In genomic region chr9:121463026-121463827, GRCh38 we compare ENCODE assay signal across 8 cellular contexts. TPM values are rescaled to one million over a fixed set of nuclear protein-coding genes. Genes with fewer than 3 reads are reported as not detected.
DNase-seq lines count a peak whose midpoint lies in the region; ATAC-seq, FAIRE-seq and TF ChIP-seq lines count a peak whose summit lies in the region.

No MANE protein-coding gene starts in this region.

- H3K9me2 ChIP-seq in Karpas-422 (replicated peaks; ENCODE audit: insufficient read depth, low read length): no peaks in the 10 kb centered on the region

- H3K4me2 ChIP-seq in Karpas-422 (ENCODE audit: low read depth, low read length, poor library complexity, severe bottlenecking) (no peak overlapping the region), keratinocyte (ENCODE audit: control insufficient read depth, extremely low read depth, insufficient read depth, low read depth, low read length) (no peak overlapping the region)

- no peaks in the 10 kb centered on the region for H3K9me1 ChIP-seq in keratinocyte (ENCODE audit: control insufficient read depth, extremely low read depth, insufficient read depth, low read length)

- H3K4me3 ChIP-seq in Karpas-422 (ENCODE audit: low read length) (no peak overlapping the region), adrenal gland (no peak overlapping the region), keratinocyte (ENCODE audit: control insufficient read depth in 2 of 3, extremely low read depth in 1 of 3, insufficient read depth in 2 of 3, low read depth in 1 of 3, low read length in 3 of 3) (no peak overlapping the region)

- peaks cover 45% of the 10 kb centered on the region for H3K27me3 Mint-ChIP-seq in type B pancreatic cell

- H3K9me3 ChIP-seq in Karpas-422 (ENCODE audit: low read length) (no peaks in the 10 kb centered on the region), adrenal gland (replicated peaks in 1 of 3) (no peaks in the 10 kb centered on the region), keratinocyte (ENCODE audit: control insufficient read depth, low read depth, low read length) (no peaks in the 10 kb centered on the region)

- H3K4me1 ChIP-seq in Karpas-422 (ENCODE audit: low read length) (no peaks in the 10 kb centered on the region), adrenal gland (replicated peaks in 1 of 2) (no peaks in the 10 kb centered on the region), keratinocyte (ENCODE audit: control insufficient read depth, extremely low read depth, insufficient read depth, low read length) (no peaks in the 10 kb centered on the region)

- TF ChIP-seq POLR2A in adrenal gland (IDR thresholded peaks at IDR 0.05): no peak

- H3K4me1 Mint-ChIP-seq in type B pancreatic cell (ENCODE audit: unreplicated experiment): no peaks in the 10 kb centered on the region

- no peaks in the 10 kb centered on the region for H4K20me1 ChIP-seq in Karpas-422 (ENCODE audit: insufficient read depth, low read depth, low read length)
- H4K20me1 ChIP-seq in keratinocyte (ENCODE audit: control insufficient read depth, extremely low read depth, insufficient read depth, low read length): no peaks in the 10 kb centered on the region

- no peak overlapping the region for H3K4me3 Mint-ChIP-seq in type B pancreatic cell

- intact Hi-C loops in adrenal gland (cut with DNase I): loop anchor here in 1 of 2 donors (5.0 kb wide), 1 partner anchor 34 kb away; the partner anchor contains the start of gene GGTA1

- no peak overlapping the region for H3K9ac ChIP-seq in Karpas-422 (ENCODE audit: low read length)
- no peak overlapping the region for H3K9ac ChIP-seq in keratinocyte (ENCODE audit: control insufficient read depth, extremely low read depth, insufficient read depth, low read length)

- no peak for FAIRE-seq in keratinocyte (lab: Jason Lieb, UNC)

- H3K27ac ChIP-seq in Karpas-422 (ENCODE audit: low read length) (no peak overlapping the region), adrenal gland (no peak overlapping the region), keratinocyte (ENCODE audit: control insufficient read depth, insufficient read depth, low read length) (no peak overlapping the region)

- no peaks in the 10 kb centered on the region for H3K79me2 ChIP-seq in Karpas-422 (ENCODE audit: low read length)
- H3K79me2 ChIP-seq in keratinocyte (ENCODE audit: control insufficient read depth, insufficient read depth, low read length): no peaks in the 10 kb centered on the region

- no peaks in the 10 kb centered on the region for H3K9me3 Mint-ChIP-seq in type B pancreatic cell

- ATAC-seq in HG03442 (IDR thresholded peaks at IDR 0.05; ENCODE audit: unreplicated experiment) (no peak), HG03520 (IDR thresholded peaks at IDR 0.05; ENCODE audit: unreplicated experiment) (no peak)

- no peak overlapping the region for H2AFZ ChIP-seq in Karpas-422 (ENCODE audit: low read length)
- no peak overlapping the region for H2AFZ ChIP-seq in keratinocyte (ENCODE audit: control insufficient read depth, low read length)

- H3K36me3 ChIP-seq in Karpas-422 (ENCODE audit: insufficient read depth, low read length): no peaks in the 10 kb centered on the region
- H3K36me3 ChIP-seq in adrenal gland (replicated peaks in 1 of 2): no peaks in the 10 kb centered on the region
- H3K36me3 ChIP-seq in keratinocyte (ENCODE audit: control insufficient read depth in 2 of 2, extremely low read depth in 1 of 2, insufficient read depth in 2 of 2, low read length in 2 of 2): no peaks in the 10 kb centered on the region

- WGBS in adrenal gland, 4 donors: 48 to 52% (median 50%) methylated on average over 12 of the region's 12 CpGs

- TF ChIP-seq CTCF in adrenal gland (IDR thresholded peaks at IDR 0.05) (peak; percentile 47 to 69 (median 60)), keratinocyte (optimal IDR thresholded peaks at IDR 0.05 in 1 of 3, IDR thresholded peaks at IDR 0.05 in 1 of 3, conservative IDR thresholded peaks at IDR 0.05 in 1 of 3; ENCODE audit: extremely low read depth in 1 of 3, insufficient read depth in 2 of 3, low read length in 3 of 3) (peak; percentile 45 to 75 (median 65)), type B pancreatic cell (conservative IDR thresholded peaks at IDR 0.05) (peak; percentile 81)

- no peaks in the 10 kb centered on the region for H3K36me3 Mint-ChIP-seq in type B pancreatic cell

- H3K27me3 ChIP-seq in Karpas-422 (ENCODE audit: low read length) (no peaks in the 10 kb centered on the region), adrenal gland (no peaks in the 10 kb centered on the region), keratinocyte (ENCODE audit: control insufficient read depth, extremely low read depth, insufficient read depth, low read length) (peaks cover 19% of the 10 kb centered on the region)

- dilution Hi-C loops in keratinocyte (cut with MboI; ENCODE audit: extremely low pct_ligation_motif_present, low sequenced_read_pairs): no loop called here

- DNase-seq in Daoy (ENCODE audit: low read depth) (peak; percentile 65), Karpas-422 (peak; percentile 73), adrenal gland (peak; percentile 46 to 79 (median 58)), keratinocyte (ENCODE audit: low read depth, low spot score) (no peak), type B pancreatic cell (ENCODE audit: extremely low spot score, unreplicated experiment) (no peak)
- no peak for DNase-seq in stimulated activated naive CD4-positive, alpha-beta T cell (lab: John Stamatoyannopoulos, UW)

- no peak overlapping the region for H3K27ac Mint-ChIP-seq in type B pancreatic cell

RNA-seq across cellular contexts. Expression of gene GGTA1, which starts 36.4 kb away (rescaled TPM):
- total RNA-seq in Daoy (2014; rRNA removed; shearing (Covaris generic)): not detected in 2 replicates
- not detected in 2 replicates for total RNA-seq in Karpas-422 (2014; rRNA removed; shearing (Covaris generic); ENCODE audit: low replicate concordance)
- total RNA-seq in adrenal gland (10 to 100 TPM in 4 of 8 donors, 1 to 10 TPM in 4; 1.5 to 34.1 (median 10.9) TPM), type B pancreatic cell (ENCODE audit: low replicate concordance) (not detected in 2 replicates)
- polyA plus RNA-seq in adrenal gland (1 to 10 TPM; 5.3 to 6.2 (median 6.1) TPM), keratinocyte (0.05 TPM in 1 of 3 replicates, not detected in the others)
- polyA plus RNA-seq in keratinocyte (2011; ENCODE audit: low read depth): 0.41 TPM
- not detected in 2 replicates for polyA plus RNA-seq in keratinocyte (2011; cell fraction: cytosol; rRNA removed)
- not detected in 2 replicates for polyA plus RNA-seq in keratinocyte (2011; cell fraction: nucleus; rRNA removed)
- polyA plus RNA-seq in keratinocyte (2012; ENCODE audit: low replicate concordance): 0.20 TPM in 1 of 2 replicates, not detected in the other
- not detected in 3 replicates for polyA minus RNA-seq in keratinocyte
- polyA minus RNA-seq in keratinocyte (2011; cell fraction: cytosol; rRNA and poly(A)+ RNA removed): not detected
- polyA minus RNA-seq in keratinocyte (2011; cell fraction: nucleus; rRNA and poly(A)+ RNA removed): not detected in 2 replicates

Comparison
In these comparisons a context has a peak if more than half of its experiments do, and no peak if none do; other contexts are left out.
1. DNase-seq: peak in Daoy (single experiment), Karpas-422 (single experiment) and adrenal gland (7 of 7); none in keratinocyte (single experiment), type B pancreatic cell (single experiment) and stimulated activated naive CD4-positive, alpha-beta T cell (0 of 6).
2. Peak in every context shown above with its lines, with median percentiles within 50 percentile points of each other: CTCF ChIP-seq.